Comparison of ENCODE assay signal across 9 cellular contexts in the genomic region with DNA sequence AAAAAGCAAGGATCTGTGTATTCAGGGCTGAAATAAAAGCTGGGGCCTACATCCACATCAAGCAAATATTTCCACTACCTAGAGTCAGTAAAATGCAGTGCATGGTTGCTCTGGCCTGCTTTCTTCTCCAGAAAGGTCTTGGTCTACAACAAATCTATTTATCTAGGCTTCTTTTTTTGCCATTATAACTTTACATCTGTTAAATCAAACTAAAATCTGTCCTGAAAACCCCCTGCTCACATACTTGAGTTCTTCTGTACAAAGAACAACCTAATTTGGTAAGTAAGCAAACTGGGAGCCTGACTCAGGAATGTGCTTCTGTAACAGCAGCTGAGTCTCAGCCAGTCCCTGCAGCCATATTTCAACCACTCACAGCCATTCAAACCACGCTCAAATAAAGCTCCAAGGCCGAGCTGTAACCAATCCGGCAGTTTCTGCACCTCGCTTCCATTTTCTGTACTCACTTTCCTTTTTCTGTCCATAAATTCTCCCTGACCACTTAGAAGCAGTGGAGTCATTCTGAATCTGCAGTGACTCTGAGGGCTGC.
DNase-seq lines count a peak whose midpoint lies in the region; ATAC-seq and TF ChIP-seq lines count a peak whose summit lies in the region.
"Had no signal": no experiment of that assay in that cellular context is flagged by ENCODE, and none has a peak within 500 bp of the region (broad histone marks: within the 10 kb centered on the region; RNA-seq: fewer than 3 reads in every experiment).

No MANE protein-coding gene starts in this region.

- H3K4me1 Mint-ChIP-seq in CD4-positive, alpha-beta T cell (ENCODE audit: low read depth) = peaks cover 33% of the 10 kb centered on the region
- peaks cover 46% of the 10 kb centered on the region for H3K4me1 Mint-ChIP-seq in activated T-helper 2 cell treated with anti-CD3 and anti-CD28 coated beads, Interferon-gamma antibody, Interleukin-2, Interleukin-4, amounts not matched to agents 10 μg/mL and 5 μg/mL and 100 μg/mL, durations not matched to agents 14 hours and 24 hours and 36 hours (ENCODE audit: low read depth)

- DNase-seq in CD4-positive, alpha-beta T cell = no peak
- no peak for DNase-seq in activated T-helper 2 cell treated with anti-CD3 and anti-CD28 coated beads, Interferon-gamma antibody, Interleukin-2, Interleukin-4, amounts not matched to agents 10 μg/mL and 5 μg/mL and 100 μg/mL, durations not matched to agents 14 hours and 24 hours and 36 hours (ENCODE audit: low spot score)
- DNase-seq in left ventricle myocardium superior (no peak), putamen (ENCODE audit: low spot score) (peak; percentile 39), DMS53 treated with DMSO at 0.1 percent for 48 hours (lab: John Stamatoyannopoulos, UW; ENCODE audit: unreplicated experiment) (no peak), NCI-H2196 (lab: John Stamatoyannopoulos, UW; ENCODE audit: unreplicated experiment) (no peak), SW480 (ENCODE audit: low spot score) (no peak)
- DNase-seq: activated CD8-positive, alpha-beta memory T cell treated with anti-CD3 and anti-CD28 coated beads, Interleukin-2, amount 50 U/mL, for 4 hours had no signal

- TF ChIP-seq CTCF in CD4-positive, alpha-beta T cell (IDR thresholded peaks at IDR 0.05) = no peak

- peaks cover 12% of the 10 kb centered on the region for H3K9me3 Mint-ChIP-seq in CD4-positive, alpha-beta T cell
- H3K9me3 Mint-ChIP-seq in activated T-helper 2 cell treated with anti-CD3 and anti-CD28 coated beads, Interferon-gamma antibody, Interleukin-2, Interleukin-4, amounts not matched to agents 10 μg/mL and 5 μg/mL and 100 μg/mL, durations not matched to agents 14 hours and 24 hours and 36 hours = peaks cover 19% of the 10 kb centered on the region

- CTCF ChIA-PET in CD4-positive, alpha-beta T cell (lab: Charles Lee) = no interaction called here

- H3K27ac Mint-ChIP-seq in CD4-positive, alpha-beta T cell = peak overlapping the region; percentile 45
- peak overlapping the region; percentile 44 for H3K27ac Mint-ChIP-seq in activated T-helper 2 cell treated with anti-CD3 and anti-CD28 coated beads, Interferon-gamma antibody, Interleukin-2, Interleukin-4, amounts not matched to agents 10 μg/mL and 5 μg/mL and 100 μg/mL, durations not matched to agents 14 hours and 24 hours and 36 hours

- intact Hi-C loops in CD4-positive, alpha-beta T cell (cut with DNase I, micrococcal nuclease) = no loop called here
- intact Hi-C loops in activated T-helper 2 cell treated with anti-CD3 and anti-CD28 coated beads, Interferon-gamma antibody, Interleukin-2, Interleukin-4, amounts not matched to agents 10 μg/mL and 5 μg/mL and 100 μg/mL, durations not matched to agents 14 hours and 24 hours and 36 hours (cut with micrococcal nuclease) = loop anchor here (2.0 kb wide), 1 partner anchor 18 kb away; no protein-coding TSS in a partner anchor
- intact Hi-C loops in left ventricle myocardium superior (cut with micrococcal nuclease) = no loop called here

- no peak overlapping the region for H3K27ac ChIP-seq in CD4-positive, alpha-beta T cell (ENCODE audit: low read depth, low read length)

- H3K27me3 ChIP-seq in CD4-positive, alpha-beta T cell (ENCODE audit: control insufficient read depth, insufficient read depth, low read length) = no peaks in the 10 kb centered on the region

- no peaks in the 10 kb centered on the region for H3K27me3 Mint-ChIP-seq in CD4-positive, alpha-beta T cell
- no peaks in the 10 kb centered on the region for H3K27me3 Mint-ChIP-seq in activated T-helper 2 cell treated with anti-CD3 and anti-CD28 coated beads, Interferon-gamma antibody, Interleukin-2, Interleukin-4, amounts not matched to agents 10 μg/mL and 5 μg/mL and 100 μg/mL, durations not matched to agents 14 hours and 24 hours and 36 hours (ENCODE audit: low read depth)

- no peak overlapping the region for H3K4me3 Mint-ChIP-seq in CD4-positive, alpha-beta T cell
- H3K4me3 Mint-ChIP-seq in activated T-helper 2 cell treated with anti-CD3 and anti-CD28 coated beads, Interferon-gamma antibody, Interleukin-2, Interleukin-4, amounts not matched to agents 10 μg/mL and 5 μg/mL and 100 μg/mL, durations not matched to agents 14 hours and 24 hours and 36 hours (ENCODE audit: low read depth) = no peak overlapping the region

- H3K9me3 ChIP-seq in CD4-positive, alpha-beta T cell (ENCODE audit: control insufficient read depth, low read length) = peaks cover 6% of the 10 kb centered on the region

- POLR2A ChIA-PET in CD4-positive, alpha-beta T cell (lab: Charles Lee) = no interaction called here

- no peak for TF ChIP-seq POLR2A in GM18505 (IDR thresholded peaks at IDR 0.05; ENCODE audit: borderline replicate concordance, extremely low read depth, insufficient read depth, insufficient read length)

- no peak for ATAC-seq in CD4-positive, alpha-beta T cell (ENCODE audit: poor library complexity)
- ATAC-seq in left ventricle myocardium superior (peak; percentile 36), GM18505 (IDR thresholded peaks at IDR 0.05; ENCODE audit: unreplicated experiment) (no peak)

- H3K36me3 Mint-ChIP-seq in CD4-positive, alpha-beta T cell (ENCODE audit: low read depth) = peaks cover 50% of the 10 kb centered on the region
- H3K36me3 Mint-ChIP-seq in activated T-helper 2 cell treated with anti-CD3 and anti-CD28 coated beads, Interferon-gamma antibody, Interleukin-2, Interleukin-4, amounts not matched to agents 10 μg/mL and 5 μg/mL and 100 μg/mL, durations not matched to agents 14 hours and 24 hours and 36 hours (ENCODE audit: low read depth) = peaks cover 75% of the 10 kb centered on the region
